In the genomic region with DNA sequence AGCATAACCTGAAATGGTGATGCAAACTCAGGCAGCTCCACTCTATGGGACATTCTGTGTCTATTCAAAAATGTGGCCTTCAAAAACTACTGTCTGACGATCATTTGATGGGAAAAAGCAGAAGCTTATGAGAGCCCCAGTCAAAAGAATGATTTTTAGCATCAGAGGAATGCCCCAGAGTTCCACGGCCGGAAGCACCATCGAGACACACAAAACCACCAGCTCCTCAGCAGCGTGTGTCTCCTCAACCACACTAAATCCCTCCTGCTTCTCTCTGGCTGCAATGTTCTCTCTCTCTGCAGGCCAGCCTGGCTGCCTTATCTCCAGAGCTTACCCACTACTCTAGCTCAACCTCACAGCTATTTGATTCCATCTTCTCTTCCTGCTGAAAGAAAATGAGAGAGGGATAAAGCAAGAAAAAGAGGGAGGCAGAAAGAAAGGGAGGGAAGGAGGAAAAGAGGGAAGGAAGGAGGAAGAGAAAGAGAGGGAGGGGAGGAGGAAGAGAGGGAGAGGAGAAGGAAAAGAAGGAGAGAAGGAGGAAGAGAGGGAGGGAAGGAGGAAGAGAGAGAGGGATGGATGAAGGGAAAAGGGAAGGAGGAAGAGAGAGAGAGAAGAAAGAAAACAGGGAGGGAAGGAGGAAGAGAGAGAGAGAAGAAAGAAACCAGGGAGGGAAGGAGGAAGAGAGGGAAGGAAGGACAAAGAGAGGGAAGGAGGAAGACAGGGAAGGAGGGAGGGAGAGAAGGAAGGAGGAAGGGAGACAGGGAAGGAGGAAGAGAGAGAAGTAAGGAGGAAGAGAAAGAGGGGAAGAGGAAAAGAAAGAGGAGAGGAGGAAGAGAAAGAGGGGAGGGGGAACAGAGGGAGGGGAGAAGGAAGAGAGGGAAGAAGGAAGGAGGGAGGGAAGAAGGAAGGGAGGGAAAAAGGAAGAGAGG, we compare ENCODE assay signal across 14 cellular contexts. TPM values are rescaled to one million over a fixed set of nuclear protein-coding genes. Genes with fewer than 3 reads are reported as not detected.
DNase-seq lines count a peak whose midpoint lies in the region; ATAC-seq and TF ChIP-seq lines count a peak whose summit lies in the region.
"Had no signal": no experiment of that assay in that cellular context is flagged by ENCODE, and none has a peak within 500 bp of the region (broad histone marks: within the 10 kb centered on the region; RNA-seq: fewer than 3 reads in every experiment).

No MANE protein-coding gene starts in this region.

- H3K4me2 ChIP-seq in BLaER1 treated with 17β-estradiol and CSF1 and Interleukin-3, amounts not matched to agents 10 nM and 100 nM = peak overlapping the region; percentile 52 to 77 (median 68)
- H3K4me2 ChIP-seq in mesenchymal stem cell (ENCODE audit: low read length, poor library complexity, severe bottlenecking) = no peak overlapping the region

- no peak for TF ChIP-seq CTCF in WTC11 (IDR thresholded peaks at IDR 0.05)

- CTCF ChIA-PET in WTC11 (lab: Charles Lee) = interaction anchor here (0.7 to 1.9 kb wide), 9 partner anchors 8 to 124 kb away, joined by 3 to 11 read pairs (median 5); no protein-coding TSS in a partner anchor

- H3K27ac Mint-ChIP-seq in WTC11 = no peak overlapping the region

- POLR2A ChIA-PET in WTC11 (lab: Charles Lee) = no interaction called here

- no peak overlapping the region for H2BK12ac ChIP-seq in mesenchymal stem cell (ENCODE audit: low read length in 2 of 2)

- no peaks in the 10 kb centered on the region for H3K9me3 ChIP-seq in BLaER1 treated with 17β-estradiol and CSF1 and Interleukin-3, amounts not matched to agents 10 nM and 100 nM (replicated peaks in 1 of 11)
- H3K9me3 ChIP-seq in mesenchymal stem cell (ENCODE audit: control insufficient read depth, low read length) = peaks cover 5% of the 10 kb centered on the region
- H3K9me3 ChIP-seq: sigmoid colon had no signal

- no peak overlapping the region for H2AK5ac ChIP-seq in mesenchymal stem cell (ENCODE audit: low read length, severe bottlenecking)

- no peaks in the 10 kb centered on the region for H3K79me1 ChIP-seq in mesenchymal stem cell (replicated peaks; ENCODE audit: low read length, poor library complexity, severe bottlenecking)

- H3K4me1 Mint-ChIP-seq in WTC11 = peaks cover 4% of the 10 kb centered on the region

- H2AFZ ChIP-seq in mesenchymal stem cell (ENCODE audit: low read depth, low read length) = no peak overlapping the region

- H3K4me3 Mint-ChIP-seq in WTC11 = no peak overlapping the region
- H3K4me3 Mint-ChIP-seq: brain had no signal

- H3K4ac ChIP-seq in mesenchymal stem cell (ENCODE audit: low read depth in 1 of 2, low read length in 2 of 2) = no peak overlapping the region

- no peak overlapping the region for H2BK5ac ChIP-seq in mesenchymal stem cell (ENCODE audit: low read depth, low read length, poor library complexity, severe bottlenecking)

- no peaks in the 10 kb centered on the region for H3K36me3 ChIP-seq in BLaER1 treated with 17β-estradiol and CSF1 and Interleukin-3, amounts not matched to agents 10 nM and 100 nM
- no peaks in the 10 kb centered on the region for H3K36me3 ChIP-seq in mesenchymal stem cell (ENCODE audit: control insufficient read depth in 1 of 2, insufficient read depth in 2 of 2, low read depth in 1 of 2, low read length in 2 of 2)
- H3K36me3 ChIP-seq: sigmoid colon had no signal

- H3K27ac ChIP-seq in BLaER1 treated with 17β-estradiol and CSF1 and Interleukin-3, amounts not matched to agents 10 nM and 100 nM = peak overlapping the region in 6 of 11 experiments; percentile 26 to 52 (median 40); a peak in 8 of 22 replicates
- no peak overlapping the region for H3K27ac ChIP-seq in mesenchymal stem cell (ENCODE audit: low read length, poor library complexity, severe bottlenecking)
- H3K27ac ChIP-seq: epithelial cell of prostate, sigmoid colon, SK-N-MC had no signal

- H4K20me1 ChIP-seq in BLaER1 treated with 17β-estradiol and CSF1 and Interleukin-3, amounts not matched to agents 10 nM and 100 nM = peaks cover 0 to 28% (median 7%) of the 10 kb centered on the region in 11 experiments; a peak in 10 of 22 replicates

- no peak overlapping the region for H3K4me3 ChIP-seq in BLaER1 treated with 17β-estradiol and CSF1 and Interleukin-3, amounts not matched to agents 10 nM and 100 nM
- H3K4me3 ChIP-seq in mesenchymal stem cell (ENCODE audit: insufficient read depth in 1 of 2, low read depth in 1 of 2, low read length in 2 of 2) = no peak overlapping the region
- H3K4me3 ChIP-seq: sigmoid colon, SK-N-MC had no signal

- peaks cover 27 to 55% (median 34%) of the 10 kb centered on the region in 10 experiments for H3K4me1 ChIP-seq in BLaER1 treated with 17β-estradiol and CSF1 and Interleukin-3, amounts not matched to agents 10 nM and 100 nM
- no peaks in the 10 kb centered on the region for H3K4me1 ChIP-seq in mesenchymal stem cell (ENCODE audit: control insufficient read depth, insufficient read depth, low read depth, low read length)

- H2BK120ac ChIP-seq in mesenchymal stem cell (ENCODE audit: low read depth, low read length) = no peak overlapping the region

- intact Hi-C loops in Right ventricle myocardium superior (cut with DNase I) = no loop called here

- H2BK15ac ChIP-seq in mesenchymal stem cell (ENCODE audit: low read depth, poor library complexity, severe bottlenecking) = no peak overlapping the region

- no peak for ATAC-seq in WTC11
- ATAC-seq in Right ventricle myocardium superior (ENCODE audit: poor library complexity) = no peak

- no peak overlapping the region for H4K91ac ChIP-seq in mesenchymal stem cell (ENCODE audit: low read length)

- DNase-seq in GM19238 (ENCODE audit: insufficient read length, low spot score) = peak; percentile 30
- DNase-seq in SKM-1 treated with dmso at 0.1 percent for 144 hours (lab: John Stamatoyannopoulos, UW; ENCODE audit: unreplicated experiment) = peak; percentile 48
- peak; percentile 49 for DNase-seq in iris pigment epithelial cell (ENCODE audit: low read depth)
- no peak for DNase-seq in WTC11 (ENCODE audit: low spot score)
- no peak for DNase-seq in Right ventricle myocardium superior
- no peak for DNase-seq in mesenchymal stem cell
- DNase-seq in stimulated activated CD4-positive, alpha-beta T cell treated with anti-CD3 and anti-CD28 coated beads, Interleukin-12 subunit alpha, Interleukin-12 subunit beta, amount 100 ng/mL, for 4 hours = no peak
- DNase-seq: NCI-H1436 treated with DMSO at 0.1 percent for 48 hours, NCI-H526 treated with DMSO at 0.1 percent for 48 hours, sigmoid colon had no signal

- H3K27me3 ChIP-seq in BLaER1 treated with 17β-estradiol and CSF1 and Interleukin-3, amounts not matched to agents 10 nM and 100 nM = peaks cover 0 to 45% (median 10%) of the 10 kb centered on the region in 11 experiments; a peak in 11 of 22 replicates
- H3K27me3 ChIP-seq in mesenchymal stem cell (ENCODE audit: control insufficient read depth in 1 of 2, insufficient read depth in 1 of 2, low read length in 2 of 2) = peaks cover 17 to 63% of the 10 kb centered on the region in 2 experiments
- H3K27me3 ChIP-seq: sigmoid colon had no signal

- H3K27me3 Mint-ChIP-seq in WTC11 (ENCODE audit: low read depth) = no peaks in the 10 kb centered on the region; the same call in 1 of the 2 replicates

- no peaks in the 10 kb centered on the region for H3K36me3 Mint-ChIP-seq in WTC11
- H3K36me3 Mint-ChIP-seq: brain had no signal

- H3K9me3 Mint-ChIP-seq in WTC11 = no peaks in the 10 kb centered on the region

- WGBS in mesenchymal stem cell = 78% methylated on average over 5 of the region's 5 CpGs

- H3K18ac ChIP-seq in mesenchymal stem cell (ENCODE audit: low read depth in 1 of 2, low read length in 2 of 2) = no peak overlapping the region

- peak overlapping the region in 1 of 11 experiments; percentile 1; a peak in 2 of 22 replicates for H3K9ac ChIP-seq in BLaER1 treated with 17β-estradiol and CSF1 and Interleukin-3, amounts not matched to agents 10 nM and 100 nM
- no peak overlapping the region for H3K9ac ChIP-seq in mesenchymal stem cell (ENCODE audit: low read length)

- no peak overlapping the region for H4K8ac ChIP-seq in mesenchymal stem cell (ENCODE audit: low read length)

- no peak overlapping the region for H3K23ac ChIP-seq in mesenchymal stem cell (ENCODE audit: low read length in 2 of 2)

- no peak overlapping the region for H3K14ac ChIP-seq in mesenchymal stem cell (ENCODE audit: low read length in 2 of 2)

TF ChIP-seq in WTC11, 78 proteins besides CTCF, POLR2A, EP300 and RAD21 (continues in another document):
- no peak for TF ChIP-seq NR1H2 (CRISPR knock-in tag; IDR thresholded peaks at IDR 0.05)
- no peak for TF ChIP-seq RORB (CRISPR knock-in tag; IDR thresholded peaks at IDR 0.05)
- TF ChIP-seq ZNF416 (CRISPR knock-in tag; IDR thresholded peaks at IDR 0.05) = no peak
- no peak for TF ChIP-seq USF1 (CRISPR knock-in tag; IDR thresholded peaks at IDR 0.05)
- no peak for TF ChIP-seq GABPB1 (CRISPR knock-in tag; IDR thresholded peaks at IDR 0.05)
- TF ChIP-seq ZNF121 (CRISPR knock-in tag; IDR thresholded peaks at IDR 0.05) = no peak
- no peak for TF ChIP-seq ELF4 (CRISPR knock-in tag; IDR thresholded peaks at IDR 0.05; ENCODE audit: low read depth)

RNA-seq across cellular contexts. Expression of gene LAPTM5, which starts 33.5 kb away (rescaled TPM):
- total RNA-seq in WTC11 (2021) (1.3 to 1.5 TPM (median 1.3 TPM) in 3 replicates), Right ventricle myocardium superior (19.5 TPM)
- polyA plus RNA-seq in mesenchymal stem cell (2013, experiment 1 of 2) = 0.97 TPM
- 0.95 TPM for polyA plus RNA-seq in mesenchymal stem cell (2013, experiment 2 of 2)

Comparison
In these comparisons a context has a peak if more than half of its experiments do, and no peak if none do; other contexts are left out.
1. DNase-seq: peak in GM19238 (single experiment), SKM-1 treated with dmso at 0.1 percent for 144 hours (single experiment) and iris pigment epithelial cell (single experiment); none in WTC11 (single experiment), Right ventricle myocardium superior (single experiment), mesenchymal stem cell (single experiment) and stimulated activated CD4-positive, alpha-beta T cell treated with anti-CD3 and anti-CD28 coated beads, Interleukin-12 subunit alpha, Interleukin-12 subunit beta, amount 100 ng/mL, for 4 hours (single experiment).